Comparison of ENCODE assay signal across 7 cellular contexts in genomic region chr18:35376393-35376741, GRCh38. TPM values are rescaled to one million over a fixed set of nuclear protein-coding genes. Genes with fewer than 3 reads are reported as not detected.
DNase-seq lines count a peak whose midpoint lies in the region; ATAC-seq and TF ChIP-seq lines count a peak whose summit lies in the region.

No MANE protein-coding gene starts in this region.

- no peaks in the 10 kb centered on the region for H3K9me3 Mint-ChIP-seq in activated T-helper 17 cell treated with anti-CD3 and anti-CD28 coated beads, Interleukin-2, amount 50 U/mL, for 72 hours

- peak overlapping the region; percentile 76 for H3K4me3 Mint-ChIP-seq in activated T-helper 17 cell treated with anti-CD3 and anti-CD28 coated beads, Interleukin-2, amount 50 U/mL, for 72 hours

- H3K9ac ChIP-seq in MM.1S (ENCODE audit: low read length) = no peak overlapping the region

- DNase-seq in H7 (peak; percentile 68), MM.1S (no peak), heart right ventricle (peak in 1 of 2 donors; percentile 24), retinal pigment epithelial cell (ENCODE audit: low read depth) (no peak), HT-29 (ENCODE audit: low spot score) (no peak)

- no peak for TF ChIP-seq POLR2A in GM18505 (IDR thresholded peaks at IDR 0.05; ENCODE audit: borderline replicate concordance, extremely low read depth, insufficient read depth, insufficient read length)

- H2AFZ ChIP-seq in MM.1S (ENCODE audit: low read length) = peak overlapping the region; percentile 96

- TF ChIP-seq CTCF in MM.1S (IDR thresholded peaks at IDR 0.05; ENCODE audit: low read length) (no peak), heart right ventricle (IDR thresholded peaks at IDR 0.05) (no peak), retinal pigment epithelial cell (conservative IDR thresholded peaks at IDR 0.05; ENCODE audit: low read depth, low read length) (no peak)

- peak overlapping the region; percentile 86 for H3K4me2 ChIP-seq in MM.1S (ENCODE audit: low read depth, low read length)

- H3K79me2 ChIP-seq in MM.1S (ENCODE audit: low read length) = no peaks in the 10 kb centered on the region

- H3K4me1 Mint-ChIP-seq in activated T-helper 17 cell treated with anti-CD3 and anti-CD28 coated beads, Interleukin-2, amount 50 U/mL, for 72 hours = peaks cover 4% of the 10 kb centered on the region

- ATAC-seq in GM18505 (IDR thresholded peaks at IDR 0.05; ENCODE audit: unreplicated experiment) (peak; percentile 52), heart right ventricle (peak; percentile 25 to 62 (median 48))
- ATAC-seq in activated T-helper 17 cell treated with anti-CD3 and anti-CD28 coated beads, Interleukin-2, amount 50 U/mL, for 72 hours (replicated peaks) = peak; percentile 46

- H3K27me3 Mint-ChIP-seq in activated T-helper 17 cell treated with anti-CD3 and anti-CD28 coated beads, Interleukin-2, amount 50 U/mL, for 72 hours = peaks cover 3% of the 10 kb centered on the region

- H4K20me1 ChIP-seq in MM.1S (ENCODE audit: insufficient read depth, low read length) = no peaks in the 10 kb centered on the region

- H3F3A ChIP-seq in MM.1S (ENCODE audit: insufficient read depth, low read length) = no peaks in the 10 kb centered on the region

- H3K36me3 ChIP-seq in H7 (replicated peaks; ENCODE audit: control insufficient read depth, insufficient read depth, low read length) = no peaks in the 10 kb centered on the region
- H3K36me3 ChIP-seq in MM.1S (replicated peaks; ENCODE audit: insufficient read depth, low read length) = no peaks in the 10 kb centered on the region
- H3K36me3 ChIP-seq in heart right ventricle = no peaks in the 10 kb centered on the region

- WGBS in heart right ventricle, 2 donors = 15 to 20% methylated on average over 13 of the region's 13 CpGs

- H3K27me3 ChIP-seq in H7 (ENCODE audit: control insufficient read depth, insufficient read depth, low read length) = no peaks in the 10 kb centered on the region; the same call in 1 of the 2 replicates
- H3K27me3 ChIP-seq in MM.1S (replicated peaks; ENCODE audit: insufficient read depth, low read length) = no peaks in the 10 kb centered on the region
- H3K27me3 ChIP-seq in heart right ventricle = peaks cover 0 to 12% (median 0%) of the 10 kb centered on the region in 7 donors

- peak overlapping the region; percentile 81 for H3K27ac Mint-ChIP-seq in activated T-helper 17 cell treated with anti-CD3 and anti-CD28 coated beads, Interleukin-2, amount 50 U/mL, for 72 hours

- intact Hi-C loops in heart right ventricle (cut with DNase I) = no loop called here

- H3K9me3 ChIP-seq in MM.1S (replicated peaks; ENCODE audit: insufficient read depth, low read length) (no peaks in the 10 kb centered on the region), heart right ventricle (no peaks in the 10 kb centered on the region)

- no peak overlapping the region for H3K27ac ChIP-seq in MM.1S (ENCODE audit: low read length)
- H3K27ac ChIP-seq in heart right ventricle = peak overlapping the region in 3 of 10 donors; percentile 44 to 76 (median 54)

- H3K9me2 ChIP-seq in MM.1S (replicated peaks; ENCODE audit: insufficient read depth, low read length) = no peaks in the 10 kb centered on the region

- no peaks in the 10 kb centered on the region for H3K4me1 ChIP-seq in MM.1S (ENCODE audit: low read length)
- peaks cover 0 to 19% (median 11%) of the 10 kb centered on the region in 9 donors for H3K4me1 ChIP-seq in heart right ventricle

- H3K4me3 ChIP-seq in H7 (ENCODE audit: insufficient read depth, low read depth, low read length) (peak overlapping the region; percentile 75), MM.1S (ENCODE audit: low read length) (peak overlapping the region; percentile 81; the same call in 1 of the 2 replicates), heart right ventricle (peak overlapping the region; percentile 71 to 98 (median 86)), retinal pigment epithelial cell (ENCODE audit: low read length) (peak overlapping the region; percentile 75)

- H3K36me3 Mint-ChIP-seq in activated T-helper 17 cell treated with anti-CD3 and anti-CD28 coated beads, Interleukin-2, amount 50 U/mL, for 72 hours (ENCODE audit: low read depth) = no peaks in the 10 kb centered on the region

RNA-seq across cellular contexts. Expression of gene ZNF396, which starts 0.8 kb away (rescaled TPM):
- total RNA-seq in H7 (2014; rRNA removed; shearing (Covaris generic)) = 1.4 and 2.0 TPM in 2 replicates
- under 1 TPM; 0.37 to 0.87 TPM for total RNA-seq in activated T-helper 17 cell treated with anti-CD3 and anti-CD28 coated beads, Interleukin-2, amount 50 U/mL, for 72 hours
- total RNA-seq in heart right ventricle = 1 to 10 TPM in 3 of 10 donors, under 1 TPM in 7; 0.42 to 1.4 (median 0.64) TPM
- under 1 TPM; 0.52 to 0.73 TPM for polyA plus RNA-seq in heart right ventricle
- 0.03 TPM in 1 of 2 replicates, not detected in the other for total RNA-seq in HT-29 (2014; rRNA removed; shearing (Covaris generic))

RNA-seq across cellular contexts. Expression of gene ZNF24, which starts 32.1 kb away (rescaled TPM):
- total RNA-seq in H7 (2014; rRNA removed; shearing (Covaris generic)) = 29.4 and 32.8 TPM in 2 replicates
- total RNA-seq in activated T-helper 17 cell treated with anti-CD3 and anti-CD28 coated beads, Interleukin-2, amount 50 U/mL, for 72 hours = 10 to 100 TPM; 36.3 to 37.6 TPM
- total RNA-seq in heart right ventricle = 10 to 100 TPM; 41.1 to 55.1 (median 47.8) TPM
- 10 to 100 TPM; 10.3 to 17.8 TPM for polyA plus RNA-seq in heart right ventricle
- 9.3 and 9.7 TPM in 2 replicates for total RNA-seq in HT-29 (2014; rRNA removed; shearing (Covaris generic))
